ENCODE assay signal across 8 cellular contexts in genomic region chr15:58987036-58987435, GRCh38. TPM values are rescaled to one million over a fixed set of nuclear protein-coding genes. Genes with fewer than 3 reads are reported as not detected.
DNase-seq lines count a peak whose midpoint lies in the region; ATAC-seq and TF ChIP-seq lines count a peak whose summit lies in the region.

No MANE protein-coding gene starts in this region.

- H3K9me3 Mint-ChIP-seq in stimulated activated naive CD8-positive, alpha-beta T cell treated with anti-CD3 and anti-CD28 coated beads, Interleukin-15, Interleukin-2, amounts not matched to agents 100 ng/mL and 50 ng/mL, for 24 hours, result no peaks in the 10 kb centered on the region
- no peaks in the 10 kb centered on the region for H3K9me3 Mint-ChIP-seq in WTC11
- H3K9me3 Mint-ChIP-seq in stimulated activated naive CD8-positive, alpha-beta T cell treated with anti-CD3 and anti-CD28 coated beads, Interleukin-15, amount 100 ng/mL, for 72 hours, result no peaks in the 10 kb centered on the region

- H3K27me3 ChIP-seq in hepatocyte, result no peaks in the 10 kb centered on the region

- no peaks in the 10 kb centered on the region for H3K27me3 Mint-ChIP-seq in stimulated activated naive CD8-positive, alpha-beta T cell treated with anti-CD3 and anti-CD28 coated beads, Interleukin-15, Interleukin-2, amounts not matched to agents 100 ng/mL and 50 ng/mL, for 24 hours
- H3K27me3 Mint-ChIP-seq in WTC11 (ENCODE audit: low read depth), result no peaks in the 10 kb centered on the region; the same call in 1 of the 2 replicates
- H3K27me3 Mint-ChIP-seq in stimulated activated naive CD8-positive, alpha-beta T cell treated with anti-CD3 and anti-CD28 coated beads, Interleukin-15, amount 100 ng/mL, for 72 hours, result no peaks in the 10 kb centered on the region

- no peak for DNase-seq in stimulated activated naive CD8-positive, alpha-beta T cell treated with anti-CD3 and anti-CD28 coated beads, Interleukin-15, Interleukin-2, amounts not matched to agents 100 U/mL and 50 U/mL, for 24 hours
- no peak for DNase-seq in WTC11 (ENCODE audit: low spot score)
- DNase-seq in hepatocyte (ENCODE audit: low spot score), result peak; percentile 13
- DNase-seq in stimulated activated naive CD8-positive, alpha-beta T cell treated with anti-CD3 and anti-CD28 coated beads, Interleukin-15, amount 100 ng/mL, for 72 hours, result no peak
- DNase-seq in activated CD4-positive, CD25-positive, alpha-beta regulatory T cell (lab: John Stamatoyannopoulos, UW), result no peak
- DNase-seq in stimulated activated naive CD4-positive, alpha-beta T cell treated with Interleukin-2 at 50 U/mL for 16 hours (lab: John Stamatoyannopoulos, UW), result no peak
- no peak for DNase-seq in 8988T

- H3K9me2 ChIP-seq in hepatocyte (replicated peaks; ENCODE audit: insufficient read depth), result no peaks in the 10 kb centered on the region

- CTCF ChIA-PET in WTC11 (lab: Charles Lee), result no interaction called here

- POLR2A ChIA-PET in WTC11 (lab: Charles Lee), result interaction anchor here (0.7 kb wide), 1 partner anchor 755 kb away, joined by 3 read pairs; no protein-coding TSS in a partner anchor

- no peaks in the 10 kb centered on the region for H3K36me3 ChIP-seq in hepatocyte (replicated peaks; ENCODE audit: insufficient read depth, low read depth)

- H3K27ac ChIP-seq in hepatocyte, result peak overlapping the region; percentile 94

- H3K4me3 ChIP-seq in hepatocyte, result peak overlapping the region; percentile 65

- TF ChIP-seq CTCF in WTC11 (IDR thresholded peaks at IDR 0.05) (no peak), hepatocyte (IDR thresholded peaks at IDR 0.05; ENCODE audit: poor library complexity) (no peak)

- H3K79me2 ChIP-seq in hepatocyte, result peaks cover 41% of the 10 kb centered on the region

- peak overlapping the region; percentile 95 for H3K4me3 Mint-ChIP-seq in stimulated activated naive CD8-positive, alpha-beta T cell treated with anti-CD3 and anti-CD28 coated beads, Interleukin-15, Interleukin-2, amounts not matched to agents 100 ng/mL and 50 ng/mL, for 24 hours
- H3K4me3 Mint-ChIP-seq in WTC11, result peak overlapping the region; percentile 97
- H3K4me3 Mint-ChIP-seq in stimulated activated naive CD8-positive, alpha-beta T cell treated with anti-CD3 and anti-CD28 coated beads, Interleukin-15, amount 100 ng/mL, for 72 hours, result peak overlapping the region; percentile 88 to 93

- peaks cover 22% of the 10 kb centered on the region for H3K36me3 Mint-ChIP-seq in stimulated activated naive CD8-positive, alpha-beta T cell treated with anti-CD3 and anti-CD28 coated beads, Interleukin-15, Interleukin-2, amounts not matched to agents 100 ng/mL and 50 ng/mL, for 24 hours (ENCODE audit: low read depth)
- peaks cover 7% of the 10 kb centered on the region for H3K36me3 Mint-ChIP-seq in WTC11

- H3K27ac Mint-ChIP-seq in stimulated activated naive CD8-positive, alpha-beta T cell treated with anti-CD3 and anti-CD28 coated beads, Interleukin-15, Interleukin-2, amounts not matched to agents 100 ng/mL and 50 ng/mL, for 24 hours, result peak overlapping the region; percentile 87
- peak overlapping the region; percentile 61 for H3K27ac Mint-ChIP-seq in WTC11
- H3K27ac Mint-ChIP-seq in stimulated activated naive CD8-positive, alpha-beta T cell treated with anti-CD3 and anti-CD28 coated beads, Interleukin-15, amount 100 ng/mL, for 72 hours, result peak overlapping the region; percentile 52 to 95

- H3K9me3 ChIP-seq in hepatocyte (ENCODE audit: low read depth), result no peaks in the 10 kb centered on the region

- H4K20me1 ChIP-seq in hepatocyte (ENCODE audit: insufficient read depth, poor library complexity, severe bottlenecking), result peaks cover 35% of the 10 kb centered on the region

- H3K4me2 ChIP-seq in hepatocyte, result peak overlapping the region; percentile 75

- peaks cover 56% of the 10 kb centered on the region for H3K4me1 Mint-ChIP-seq in stimulated activated naive CD8-positive, alpha-beta T cell treated with anti-CD3 and anti-CD28 coated beads, Interleukin-15, Interleukin-2, amounts not matched to agents 100 ng/mL and 50 ng/mL, for 24 hours (ENCODE audit: low read depth)
- peaks cover 40% of the 10 kb centered on the region for H3K4me1 Mint-ChIP-seq in WTC11
- H3K4me1 Mint-ChIP-seq in stimulated activated naive CD8-positive, alpha-beta T cell treated with anti-CD3 and anti-CD28 coated beads, Interleukin-15, amount 100 ng/mL, for 72 hours, result peaks cover 42% of the 10 kb centered on the region

- H2AFZ ChIP-seq in hepatocyte, result peak overlapping the region; percentile 98

- 24% methylated on average over 9 of the region's 9 CpGs for WGBS in hepatocyte (ENCODE audit: low lambda C conversion rate, missing lambda C conversion rate)

- H3K4me1 ChIP-seq in hepatocyte (ENCODE audit: insufficient read depth), result peaks cover 9% of the 10 kb centered on the region

- no peak for ATAC-seq in stimulated activated naive CD8-positive, alpha-beta T cell treated with anti-CD3 and anti-CD28 coated beads, Interleukin-15, Interleukin-2, amounts not matched to agents 100 U/mL and 50 U/mL, for 24 hours
- ATAC-seq in WTC11, result no peak
- ATAC-seq in stimulated activated naive CD8-positive, alpha-beta T cell treated with anti-CD3 and anti-CD28 coated beads, Interleukin-15, amount 100 ng/mL, for 72 hours, result no peak

TF ChIP-seq in WTC11, 78 proteins besides CTCF, POLR2A, EP300 and RAD21 (continues in another document):
- TF ChIP-seq GABPB1 (CRISPR knock-in tag; IDR thresholded peaks at IDR 0.05) (no peak), ZNF281 (CRISPR knock-in tag; IDR thresholded peaks at IDR 0.05) (no peak), ATF2 (CRISPR knock-in tag; IDR thresholded peaks at IDR 0.05; ENCODE audit: borderline replicate concordance, low read depth) (no peak), ATF6 (CRISPR knock-in tag; IDR thresholded peaks at IDR 0.05) (no peak), CREB1 (CRISPR knock-in tag; IDR thresholded peaks at IDR 0.05) (no peak), MAX (CRISPR knock-in tag; IDR thresholded peaks at IDR 0.05) (no peak), ZNF138 (CRISPR knock-in tag; conservative IDR thresholded peaks at IDR 0.05) (no peak), TP53 (CRISPR knock-in tag; IDR thresholded peaks at IDR 0.05) (no peak), FOXP1 (CRISPR knock-in tag; IDR thresholded peaks at IDR 0.05; ENCODE audit: borderline replicate concordance) (no peak)

RNA-seq across cellular contexts. Expression of gene RNF111, which starts 0.4 kb away (rescaled TPM):
- total RNA-seq in WTC11 (2021) (22.4 to 22.6 TPM (median 22.6 TPM) in 3 replicates), hepatocyte (18.9 and 22.1 TPM in 2 replicates)
- 10.0 and 11.3 TPM in 2 replicates for polyA plus RNA-seq in hepatocyte

RNA-seq across cellular contexts. Expression of gene SLTM, which starts 53.6 kb away (rescaled TPM):
- total RNA-seq in WTC11 (2021) (106 to 126 TPM (median 107 TPM) in 3 replicates), hepatocyte (70.7 and 73.0 TPM in 2 replicates)
- polyA plus RNA-seq in hepatocyte, result 75.0 and 85.4 TPM in 2 replicates
